Comparison of ENCODE assay signal across 37 cellular contexts in the genomic region with DNA sequence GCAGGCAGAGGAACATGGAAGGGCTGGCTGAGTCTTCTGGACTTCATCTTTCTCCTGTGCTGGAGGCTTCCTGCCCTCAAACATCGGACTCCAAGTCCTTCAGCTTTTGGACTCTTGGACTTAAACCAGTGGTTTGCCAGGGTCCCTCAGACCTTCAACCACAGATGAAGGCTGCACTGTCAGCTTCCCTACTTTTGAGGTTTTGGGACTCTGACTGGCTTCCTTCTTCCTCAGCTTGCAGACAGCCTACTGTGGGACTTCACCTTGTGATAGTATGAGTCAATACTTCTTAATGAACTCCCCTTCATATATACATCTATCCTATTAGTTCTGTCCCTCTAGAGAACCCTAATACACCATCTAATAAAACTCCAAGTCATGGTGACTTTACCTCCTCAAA. TPM values are rescaled to one million over a fixed set of nuclear protein-coding genes. Genes with fewer than 3 reads are reported as not detected.
"Had no signal": no experiment of that assay in that cellular context is flagged by ENCODE, and none has a peak within 500 bp of the region (broad histone marks: within the 10 kb centered on the region; RNA-seq: fewer than 3 reads in every experiment).

No MANE protein-coding gene starts in this region.

- ATAC-seq: activated CD8-positive, alpha-beta T cell treated with anti-CD3 and anti-CD28 coated beads for 36 hours; activated T-cell treated with anti-CD3 and anti-CD28 coated beads, Interleukin-2, amount 50 U/mL, for 72 hours; activated T-helper 17 cell treated with anti-CD3 and anti-CD28 coated beads, Interleukin-2, amount 50 U/mL, for 72 hours; PC-3 had no signal

- H3K4me3 ChIP-seq: Peyer's patch, SJSA1 had no signal

- H3K9me3 Mint-ChIP-seq: activated CD4-positive, alpha-beta T cell treated with anti-CD3 and anti-CD28 coated beads, Interleukin-2, amount 10 ng/mL, durations not matched to agents 24 days and 14 days; activated CD8-positive, alpha-beta T cell treated with anti-CD3 and anti-CD28 coated beads for 36 hours; activated naive CD8-positive, alpha-beta T cell treated with anti-CD3 and anti-CD28 coated beads for 36 hours; activated T-cell treated with anti-CD3 and anti-CD28 coated beads, Interleukin-2, amount 50 U/mL, for 72 hours; activated T-helper 17 cell treated with anti-CD3 and anti-CD28 coated beads, Interleukin-2, amount 50 U/mL, for 72 hours had no signal

- H3K27me3 ChIP-seq: brain microvascular endothelial cell, Peyer's patch, SJSA1 had no signal

- H3K36me3 Mint-ChIP-seq: activated naive CD8-positive, alpha-beta T cell treated with anti-CD3 and anti-CD28 coated beads for 36 hours had no signal

- DNase-seq: activated CD4-positive, alpha-beta T cell treated with anti-CD3 and anti-CD28 coated beads, Interleukin-2, amount 10 ng/mL, durations not matched to agents 24 days and 14 days; activated CD4-positive, alpha-beta T cell treated with anti-CD3 and anti-CD28 coated beads, Interleukin-2, amount 50 U/mL, for 4 hours; activated CD8-positive, alpha-beta T cell treated with anti-CD3 and anti-CD28 coated beads for 36 hours; activated effector memory CD4-positive, alpha-beta T cell treated with anti-CD3 and anti-CD28 coated beads, Interleukin-2, amount 50 U/mL, for 16 hours; activated naive CD4-positive, alpha-beta T cell; activated naive CD4-positive, alpha-beta T cell treated with anti-CD3 and anti-CD28 coated beads, Interleukin-2, amount 50 U/mL, for 16 hours; activated naive CD8-positive, alpha-beta T cell treated with anti-CD3 and anti-CD28 coated beads for 36 hours; activated T-cell treated with anti-CD3 and anti-CD28 coated beads, Interleukin-2, amount 50 U/mL, for 1 hour; activated T-cell treated with anti-CD3 and anti-CD28 coated beads, Interleukin-2, amount 50 U/mL, for 72 hours; amniotic stem cell; aorta; brain microvascular endothelial cell; central memory CD4-positive, alpha-beta T cell; MM.1S; NCI-H1092; NCI-H1436 treated with DMSO at 0.1 percent for 48 hours; NCI-H1694 treated with DMSO at 0.1 percent for 48 hours; NCI-H2029; NCI-H345; NCI-H524 treated with DMSO at 0.1 percent for 48 hours; NK-92 treated with Interleukin-12 subunit alpha and Interleukin-12 subunit beta, amount 100 ng/mL, for 24 hours; PC-3; Peyer's patch; RPMI8226; SHP77 treated with DMSO at 0.1 percent for 48 hours; SK-N-SH; SW 1271; T-helper 1 cell; T-helper 2 cell; T-helper 9 cell had no signal

- H3K27me3 Mint-ChIP-seq: activated CD4-positive, alpha-beta T cell treated with anti-CD3 and anti-CD28 coated beads, Interleukin-2, amount 10 ng/mL, durations not matched to agents 24 days and 14 days had no signal

- H3K27ac Mint-ChIP-seq: activated CD4-positive, alpha-beta T cell treated with anti-CD3 and anti-CD28 coated beads, Interleukin-2, amount 10 ng/mL, durations not matched to agents 24 days and 14 days; activated CD8-positive, alpha-beta T cell treated with anti-CD3 and anti-CD28 coated beads for 36 hours; activated naive CD8-positive, alpha-beta T cell treated with anti-CD3 and anti-CD28 coated beads for 36 hours; activated T-cell treated with anti-CD3 and anti-CD28 coated beads, Interleukin-2, amount 50 U/mL, for 72 hours; activated T-helper 17 cell treated with anti-CD3 and anti-CD28 coated beads, Interleukin-2, amount 50 U/mL, for 72 hours had no signal

- H3K27ac ChIP-seq: brain microvascular endothelial cell, KMS-11, Peyer's patch, SJSA1 had no signal

- H3K4me3 Mint-ChIP-seq: activated CD4-positive, alpha-beta T cell treated with anti-CD3 and anti-CD28 coated beads, Interleukin-2, amount 10 ng/mL, durations not matched to agents 24 days and 14 days; activated CD8-positive, alpha-beta T cell treated with anti-CD3 and anti-CD28 coated beads for 36 hours; activated naive CD8-positive, alpha-beta T cell treated with anti-CD3 and anti-CD28 coated beads for 36 hours; activated T-cell treated with anti-CD3 and anti-CD28 coated beads, Interleukin-2, amount 50 U/mL, for 72 hours; activated T-helper 17 cell treated with anti-CD3 and anti-CD28 coated beads, Interleukin-2, amount 50 U/mL, for 72 hours had no signal

- H3K4me1 Mint-ChIP-seq: activated CD4-positive, alpha-beta T cell treated with anti-CD3 and anti-CD28 coated beads, Interleukin-2, amount 10 ng/mL, durations not matched to agents 24 days and 14 days; activated naive CD8-positive, alpha-beta T cell treated with anti-CD3 and anti-CD28 coated beads for 36 hours; activated T-helper 17 cell treated with anti-CD3 and anti-CD28 coated beads, Interleukin-2, amount 50 U/mL, for 72 hours had no signal

RNA-seq across cellular contexts. Expression of a gene that starts 4.0 kb away (rescaled TPM):
- total RNA-seq: activated CD4-positive, alpha-beta T cell treated with anti-CD3 and anti-CD28 coated beads, Interleukin-2, amount 10 ng/mL, durations not matched to agents 24 days and 14 days; activated CD8-positive, alpha-beta memory T cell treated with anti-CD3 and anti-CD28 coated beads for 36 hours; activated CD8-positive, alpha-beta T cell treated with anti-CD3 and anti-CD28 coated beads for 36 hours; activated naive CD8-positive, alpha-beta T cell treated with anti-CD3 and anti-CD28 coated beads for 36 hours; activated T-cell treated with anti-CD3 and anti-CD28 coated beads, Interleukin-2, amount 50 U/mL, for 72 hours; activated T-helper 17 cell treated with anti-CD3 and anti-CD28 coated beads, Interleukin-2, amount 50 U/mL, for 72 hours; cerebellum; LHCN-M2; NCI-H460; PC-3; Peyer's patch; SJSA1 had no signal

RNA-seq across cellular contexts. Expression of a gene that starts 22.8 kb away (rescaled TPM):
- total RNA-seq: activated CD4-positive, alpha-beta T cell treated with anti-CD3 and anti-CD28 coated beads, Interleukin-2, amount 10 ng/mL, durations not matched to agents 24 days and 14 days; activated CD8-positive, alpha-beta memory T cell treated with anti-CD3 and anti-CD28 coated beads for 36 hours; activated CD8-positive, alpha-beta T cell treated with anti-CD3 and anti-CD28 coated beads for 36 hours; activated naive CD8-positive, alpha-beta T cell treated with anti-CD3 and anti-CD28 coated beads for 36 hours; activated T-cell treated with anti-CD3 and anti-CD28 coated beads, Interleukin-2, amount 50 U/mL, for 72 hours; activated T-helper 17 cell treated with anti-CD3 and anti-CD28 coated beads, Interleukin-2, amount 50 U/mL, for 72 hours; aorta; cerebellum; LHCN-M2; NCI-H460; PC-3; SJSA1 had no signal

RNA-seq across cellular contexts. Expression of a gene that starts 34.6 kb away (rescaled TPM):
- total RNA-seq: activated CD4-positive, alpha-beta T cell treated with anti-CD3 and anti-CD28 coated beads, Interleukin-2, amount 10 ng/mL, durations not matched to agents 24 days and 14 days; activated CD8-positive, alpha-beta memory T cell treated with anti-CD3 and anti-CD28 coated beads for 36 hours; activated CD8-positive, alpha-beta T cell treated with anti-CD3 and anti-CD28 coated beads for 36 hours; activated naive CD8-positive, alpha-beta T cell treated with anti-CD3 and anti-CD28 coated beads for 36 hours; activated T-cell treated with anti-CD3 and anti-CD28 coated beads, Interleukin-2, amount 50 U/mL, for 72 hours; LHCN-M2; NCI-H460; PC-3; Peyer's patch; SJSA1 had no signal

RNA-seq across cellular contexts. Expression of a gene that starts 44.9 kb away (rescaled TPM):
- total RNA-seq: activated CD4-positive, alpha-beta T cell treated with anti-CD3 and anti-CD28 coated beads, Interleukin-2, amount 10 ng/mL, durations not matched to agents 24 days and 14 days; NCI-H460; PC-3; SJSA1 had no signal
